In genomic region chr22:37105990-37106389, GRCh38 we compare ENCODE assay signal across 20 cellular contexts. TPM values are rescaled to one million over a fixed set of nuclear protein-coding genes. Genes with fewer than 3 reads are reported as not detected.
A peak's percentile ranks its signal among the peaks of the same experiment; 100 is the strongest.
DNase-seq lines count a peak whose midpoint lies in the region; ATAC-seq, FAIRE-seq and TF ChIP-seq lines count a peak whose summit lies in the region.
"Had no signal": no experiment of that assay in that cellular context is flagged by ENCODE, and none has a peak within 500 bp of the region (broad histone marks: within the 10 kb centered on the region; RNA-seq: fewer than 3 reads in every experiment).

No MANE protein-coding gene starts in this region.

- H3K4ac ChIP-seq in neuronal stem cell (ENCODE audit: low read length) = no peak overlapping the region

- H3K14ac ChIP-seq in neuronal stem cell (ENCODE audit: low read length) = no peak overlapping the region

- H3K9me1 ChIP-seq in K562 (ENCODE audit: control insufficient read depth, insufficient read depth, low read length) = no peaks in the 10 kb centered on the region

- in situ Hi-C loops in HepG2 (cut with HindIII; ENCODE audit: extremely low pct_ligation_motif_present, low pct_unique_long_range_greater_than_20kb) = no loop called here
- in situ Hi-C loops in K562 (cut with MboI) = no loop called here

- TF ChIP-seq CTCF in HepG2 (CRISPR knock-in tag; IDR thresholded peaks at IDR 0.05) (no peak), right lobe of liver (IDR thresholded peaks at IDR 0.05) (no peak), K562 (IDR thresholded peaks at IDR 0.05 in 2 of 3, conservative IDR thresholded peaks at IDR 0.05 in 1 of 3; ENCODE audit: insufficient read depth in 2 of 3, low read depth in 1 of 3, low read length in 3 of 3) (no peak), ascending aorta (IDR thresholded peaks at IDR 0.05) (no peak)

- no TSS peak for BruUV-seq in HepG2 (replicated peaks; lab: Mats Ljungman, UMichigan)
- no TSS peak for BruUV-seq in K562 (replicated peaks; lab: Mats Ljungman, UMichigan)

- WGBS in HepG2 (ENCODE audit: low lambda C conversion rate) = 90% methylated on average over 5 of the region's 5 CpGs
- WGBS in right lobe of liver (ENCODE audit: insufficient coverage, low coverage, low lambda C conversion rate, missing lambda C conversion rate) = 100% methylated on average over 2 of the region's 5 CpGs
- WGBS in K562 (ENCODE audit: insufficient coverage, low coverage, missing lambda C conversion rate) = 3% methylated on average over 5 of the region's 5 CpGs
- WGBS in neuronal stem cell (ENCODE audit: extremely low coverage in 2 of 2, insufficient read length in 2 of 2, insufficient replicate concordance in 1 of 2), 2 donors = no CpG with 5 or more reads among the region's 5 CpGs

- ATAC-seq in HepG2 (no peak), right lobe of liver (no peak), K562 (no peak), HG02763 (IDR thresholded peaks at IDR 0.05; ENCODE audit: unreplicated experiment) (no peak)
- no peak for ATAC-seq in activated naive CD8-positive, alpha-beta T cell treated with anti-CD3 and anti-CD28 coated beads, Interleukin-2, amount 50 U/mL, for 24 hours

- H2AFZ ChIP-seq in HepG2 (ENCODE audit: low read length) (no peak overlapping the region), K562 (ENCODE audit: low read depth, low read length) (no peak overlapping the region), neuronal stem cell (ENCODE audit: low read length) (no peak overlapping the region)

- no peak overlapping the region for H3K18ac ChIP-seq in neuronal stem cell (ENCODE audit: low read length)

- H2BK5ac ChIP-seq in neuronal stem cell (ENCODE audit: low read length) = no peak overlapping the region

- H3K4me1 Mint-ChIP-seq in activated naive CD8-positive, alpha-beta T cell treated with anti-CD3 and anti-CD28 coated beads, Interleukin-2, amount 50 U/mL, for 24 hours = peaks cover 4% of the 10 kb centered on the region

- H3K27ac ChIP-seq in HepG2 (ENCODE audit: extremely low read length, insufficient read depth, low read length) (no peak overlapping the region), right lobe of liver (no peak overlapping the region), K562 (ENCODE audit: extremely low read depth, low read depth, low read length) (no peak overlapping the region), neuronal stem cell (replicated peaks; ENCODE audit: low read length) (no peak overlapping the region), ascending aorta (no peak overlapping the region)

- peaks cover 56% of the 10 kb centered on the region for H3K4me1 ChIP-seq in HepG2 (ENCODE audit: insufficient read depth, low read length)
- H3K4me1 ChIP-seq in right lobe of liver = peaks cover 0 to 14% (median 0%) of the 10 kb centered on the region in 4 donors
- no peaks in the 10 kb centered on the region for H3K4me1 ChIP-seq in K562 (replicated peaks in 1 of 2; ENCODE audit: control insufficient read depth in 2 of 2, insufficient read depth in 2 of 2, low read length in 2 of 2)
- H3K4me1 ChIP-seq in neuronal stem cell (ENCODE audit: control insufficient read depth in 2 of 2, insufficient read depth in 1 of 2, low read depth in 1 of 2, low read length in 2 of 2) = peaks cover 0 to 3% of the 10 kb centered on the region in 2 donors
- no peaks in the 10 kb centered on the region for H3K4me1 ChIP-seq in ascending aorta

- H3K36me3 ChIP-seq in HepG2 (replicated peaks in 1 of 2; ENCODE audit: control insufficient read depth in 1 of 2, insufficient read depth in 2 of 2, low read length in 2 of 2) (no peaks in the 10 kb centered on the region), right lobe of liver (peaks cover 0 to 14% (median 0%) of the 10 kb centered on the region in 4 donors), K562 (ENCODE audit: control insufficient read depth, insufficient read depth, low read length) (no peaks in the 10 kb centered on the region), neuronal stem cell (replicated peaks in 1 of 2; ENCODE audit: control insufficient read depth in 2 of 2, insufficient read depth in 2 of 2, low read length in 2 of 2) (no peaks in the 10 kb centered on the region), ascending aorta (no peaks in the 10 kb centered on the region)

- POLR2A ChIA-PET in HepG2 (lab: Yijun Ruan, JAX) = no interaction called here
- POLR2A ChIA-PET in K562 (lab: Yijun Ruan, JAX) = interaction anchor here (0.6 kb wide), 1 partner anchor 370 kb away, joined by 3 read pairs; no protein-coding TSS in a partner anchor

- no peak overlapping the region for H3K23ac ChIP-seq in neuronal stem cell (ENCODE audit: low read depth, low read length, poor library complexity)

- H2AK5ac ChIP-seq in neuronal stem cell (ENCODE audit: low read depth, low read length) = peak overlapping the region; percentile 30

- no peaks in the 10 kb centered on the region for H3K9me3 Mint-ChIP-seq in activated naive CD8-positive, alpha-beta T cell treated with anti-CD3 and anti-CD28 coated beads, Interleukin-2, amount 50 U/mL, for 24 hours
- H3K9me3 Mint-ChIP-seq: CD4-positive, alpha-beta memory T cell had no signal

- intact Hi-C loops in HepG2 (cut with micrococcal nuclease; ENCODE audit: unreplicated experiment) = no loop called here
- intact Hi-C loops in right lobe of liver (cut with DNase I) = no loop called here
- intact Hi-C loops in K562 (cut with micrococcal nuclease) = no loop called here
- intact Hi-C loops in ascending aorta (cut with DNase I) = no loop called here

- no peaks in the 10 kb centered on the region for H3K27me3 ChIP-seq in HepG2 (ENCODE audit: control insufficient read depth in 1 of 2, insufficient read depth in 2 of 2, low read length in 2 of 2)
- no peaks in the 10 kb centered on the region for H3K27me3 ChIP-seq in right lobe of liver
- H3K27me3 ChIP-seq in K562 (ENCODE audit: control insufficient read depth in 2 of 2, insufficient read depth in 2 of 2, low read length in 2 of 2) = peaks cover 2 to 37% of the 10 kb centered on the region in 2 experiments; a peak in 3 of 5 replicates
- H3K27me3 ChIP-seq in neuronal stem cell (ENCODE audit: control insufficient read depth in 3 of 3, insufficient read depth in 3 of 3, low read depth in 1 of 3, low read length in 3 of 3) = peaks cover 0 to 54% (median 0%) of the 10 kb centered on the region in 3 experiments
- no peaks in the 10 kb centered on the region for H3K27me3 ChIP-seq in ascending aorta

- H4K20me1 ChIP-seq in HepG2 (ENCODE audit: insufficient read depth, low read length) = no peaks in the 10 kb centered on the region
- 0 out of 2 replicates have a peak, but pooled peaks cover 5% of the 10 kb centered on the region for H4K20me1 ChIP-seq in K562 (replicated peaks; ENCODE audit: control insufficient read depth, insufficient read depth, low read length)

- H3K4me3 ChIP-seq in HepG2 (replicated peaks in 1 of 3; ENCODE audit: insufficient read depth in 1 of 3, low read depth in 2 of 3, low read length in 3 of 3) (no peak overlapping the region), right lobe of liver (no peak overlapping the region), K562 (no peak overlapping the region), neuronal stem cell (ENCODE audit: low read length in 2 of 2) (no peak overlapping the region), ascending aorta (no peak overlapping the region)

- TF ChIP-seq EP300 in HepG2 (IDR thresholded peaks at IDR 0.05; ENCODE audit: low read depth in 2 of 2, low read length in 2 of 2) = no peak
- TF ChIP-seq EP300 in HepG2 (CRISPR knock-in tag; IDR thresholded peaks at IDR 0.05; ENCODE audit: borderline replicate concordance) = no peak
- TF ChIP-seq EP300 in K562 (IDR thresholded peaks at IDR 0.05; ENCODE audit: low read length) = no peak

- FAIRE-seq in HepG2 (lab: Jason Lieb, UNC) = no peak
- no peak for FAIRE-seq in K562 (lab: Jason Lieb, UNC)
- FAIRE-seq: G401.6, GM12892 had no signal

- TF ChIP-seq RAD21 in HepG2 (CRISPR knock-in tag; IDR thresholded peaks at IDR 0.05) (no peak), K562 (CRISPR knock-in tag; conservative IDR thresholded peaks at IDR 0.05 in 1 of 2, IDR thresholded peaks at IDR 0.05 in 1 of 2) (no peak)

- CTCF ChIA-PET in HepG2 (lab: Yijun Ruan, JAX; ENCODE audit: low intra/inter-chr PET ratio, low total read pairs) = no interaction called here
- CTCF ChIA-PET in K562 (lab: Yijun Ruan, JAX; ENCODE audit: low intra/inter-chr PET ratio) = no interaction called here

- no peaks in the 10 kb centered on the region for H3K9me3 ChIP-seq in HepG2 (ENCODE audit: low read length)
- H3K9me3 ChIP-seq in right lobe of liver = no peaks in the 10 kb centered on the region
- no peaks in the 10 kb centered on the region for H3K9me3 ChIP-seq in K562 (replicated peaks; ENCODE audit: control insufficient read depth, insufficient read depth, low read depth, low read length)
- no peaks in the 10 kb centered on the region for H3K9me3 ChIP-seq in neuronal stem cell (replicated peaks in 1 of 2; ENCODE audit: control insufficient read depth in 2 of 2, insufficient read depth in 1 of 2, low read depth in 1 of 2, low read length in 2 of 2)
- no peaks in the 10 kb centered on the region for H3K9me3 ChIP-seq in ascending aorta

- H4K91ac ChIP-seq in neuronal stem cell (ENCODE audit: low read depth, low read length, poor library complexity) = no peak overlapping the region

- no peak overlapping the region for H2BK120ac ChIP-seq in neuronal stem cell (ENCODE audit: low read depth, low read length)

- no peaks in the 10 kb centered on the region for H3K79me1 ChIP-seq in neuronal stem cell (ENCODE audit: low read depth, low read length)

- TF ChIP-seq POLR2A in HepG2 (IDR thresholded peaks at IDR 0.05; ENCODE audit: insufficient read depth in 1 of 2, low read depth in 2 of 2, low read length in 2 of 2) = no peak
- no peak for TF ChIP-seq POLR2A in right lobe of liver (IDR thresholded peaks at IDR 0.05)
- TF ChIP-seq POLR2A in K562 (conservative IDR thresholded peaks at IDR 0.05) = no peak

- H3K4me3 Mint-ChIP-seq in activated naive CD8-positive, alpha-beta T cell treated with anti-CD3 and anti-CD28 coated beads, Interleukin-2, amount 50 U/mL, for 24 hours = no peak overlapping the region

- no peaks in the 10 kb centered on the region for H3K27me3 Mint-ChIP-seq in activated naive CD8-positive, alpha-beta T cell treated with anti-CD3 and anti-CD28 coated beads, Interleukin-2, amount 50 U/mL, for 24 hours
- H3K27me3 Mint-ChIP-seq: CD4-positive, alpha-beta memory T cell had no signal

- H3K4me2 ChIP-seq in HepG2 (ENCODE audit: low read depth, low read length) (no peak overlapping the region), K562 (ENCODE audit: insufficient read depth, low read length) (no peak overlapping the region), neuronal stem cell (ENCODE audit: insufficient read depth, low read length, poor library complexity, severe bottlenecking) (no peak overlapping the region)

- H4K8ac ChIP-seq in neuronal stem cell (ENCODE audit: low read depth, low read length) = no peak overlapping the region

- H3K9ac ChIP-seq in HepG2 (ENCODE audit: insufficient read depth, low read depth, low read length) (no peak overlapping the region), K562 (ENCODE audit: insufficient read depth in 1 of 2, low read depth in 2 of 2, low read length in 2 of 2) (no peak overlapping the region), neuronal stem cell (ENCODE audit: low read depth, low read length, poor library complexity) (no peak overlapping the region)

- no peaks in the 10 kb centered on the region for H3K79me2 ChIP-seq in HepG2 (ENCODE audit: insufficient read depth, low read length)
- H3K79me2 ChIP-seq in K562 (ENCODE audit: control insufficient read depth, insufficient read depth, low read length) = no peaks in the 10 kb centered on the region

- H3K36me3 Mint-ChIP-seq in activated naive CD8-positive, alpha-beta T cell treated with anti-CD3 and anti-CD28 coated beads, Interleukin-2, amount 50 U/mL, for 24 hours (ENCODE audit: low read depth) = no peaks in the 10 kb centered on the region
- H3K36me3 Mint-ChIP-seq: CD4-positive, alpha-beta memory T cell had no signal

- H3K27ac Mint-ChIP-seq in activated naive CD8-positive, alpha-beta T cell treated with anti-CD3 and anti-CD28 coated beads, Interleukin-2, amount 50 U/mL, for 24 hours = no peak overlapping the region

- H2BK12ac ChIP-seq in neuronal stem cell (ENCODE audit: low read length) = no peak overlapping the region

- DNase-seq in HepG2 (ENCODE audit: low spot score) (no peak), right lobe of liver (no peak), K562 (ENCODE audit: extremely low read depth in 1 of 4, low spot score in 3 of 4) (no peak), neuronal stem cell (ENCODE audit: low spot score) (no peak), ascending aorta (ENCODE audit: low spot score in 2 of 2) (no peak)
- DNase-seq in activated naive CD8-positive, alpha-beta T cell treated with anti-CD3 and anti-CD28 coated beads, Interleukin-2, amount 50 U/mL, for 24 hours = no peak
- DNase-seq: 8988T; C1 segment of cervical spinal cord; Calu3; CD4-positive, alpha-beta memory T cell; COR-L47; DND-41; GOT3; H7; HCEC 1CT had no signal

- no peak overlapping the region for H2BK15ac ChIP-seq in neuronal stem cell (ENCODE audit: low read length)

RNA-seq across cellular contexts. Expression of gene TMPRSS6, which starts 3.5 kb away (rescaled TPM):
- 1.5 and 4.2 TPM in 2 replicates for total RNA-seq in HepG2 (2016; rRNA removed; fragmentation: Illumina TruSeq; extraction: Trizol)
- 1.1 and 1.5 TPM in 2 replicates for total RNA-seq in HepG2 (2016; cell fraction: cytosol; rRNA removed; fragmentation: Illumina TruSeq; extraction: Trizol; ENCODE audit: low read depth)
- total RNA-seq in HepG2 (2016; cell fraction: insoluble cytoplasmic fraction; rRNA removed; fragmentation: Illumina TruSeq; extraction: Trizol) = 1.5 and 5.2 TPM in 2 replicates
- 1.7 and 2.7 TPM in 2 replicates for total RNA-seq in HepG2 (2016; cell fraction: membrane; rRNA removed; fragmentation: Illumina TruSeq; extraction: Trizol)
- 5.1 and 6.1 TPM in 2 replicates for total RNA-seq in HepG2 (2016; cell fraction: nucleus; rRNA removed; fragmentation: Illumina TruSeq; extraction: Trizol)
- 4.8 and 8.5 TPM in 2 replicates for polyA plus RNA-seq in HepG2 (2011; rRNA removed)
- polyA plus RNA-seq in HepG2 (2011; cell fraction: cytosol; rRNA removed) = 5.4 and 5.9 TPM in 2 replicates
- polyA plus RNA-seq in HepG2 (2011; cell fraction: nucleus; rRNA removed) = 16.8 and 19.4 TPM in 2 replicates
- polyA plus RNA-seq in HepG2 (2012) = 4.2 and 6.4 TPM in 2 replicates
- 1.7 TPM in 2 replicates for polyA plus RNA-seq in HepG2 (2016; cell fraction: cytosol; fragmentation: Illumina TruSeq; extraction: Trizol; ENCODE audit: low read depth)
- polyA plus RNA-seq in HepG2 (2016; cell fraction: insoluble cytoplasmic fraction; fragmentation: Illumina TruSeq; extraction: Trizol; ENCODE audit: low read depth) = 2.3 and 2.6 TPM in 2 replicates
- polyA plus RNA-seq in HepG2 (2016; cell fraction: membrane; fragmentation: Illumina TruSeq; extraction: Trizol; ENCODE audit: low read depth) = 2.4 and 3.1 TPM in 2 replicates
- polyA plus RNA-seq in HepG2 (2016; cell fraction: nucleus; fragmentation: Illumina TruSeq; extraction: Trizol; ENCODE audit: insufficient read depth, low read depth) = 10.0 and 11.5 TPM in 2 replicates
- 6.6 TPM in 1 of 2 replicates, not detected in the other for polyA minus RNA-seq in HepG2 (2011; rRNA and poly(A)+ RNA removed; ENCODE audit: low replicate concordance)
- polyA minus RNA-seq in HepG2 (2011; cell fraction: cytosol; rRNA and poly(A)+ RNA removed) = 1.1 and 1.9 TPM in 2 replicates
- polyA minus RNA-seq in HepG2 (2011; cell fraction: nucleus; rRNA and poly(A)+ RNA removed) = 4.0 and 5.2 TPM in 2 replicates
- total RNA-seq in right lobe of liver = 100 to 1,000 TPM in 1 of 6 experiments, 10 to 100 TPM in 5; 40.7 to 104 (median 60.6) TPM
- total RNA-seq in K562 (2011; cell fraction: chromatin; rRNA removed; ENCODE audit: low replicate concordance) = not detected in 2 replicates
- total RNA-seq in K562 (2011; cell fraction: nucleolus; rRNA removed) = not detected in 2 replicates
- total RNA-seq in K562 (2011; cell fraction: nucleoplasm; rRNA removed) = not detected in 2 replicates
- not detected in 2 replicates for total RNA-seq in K562 (2014; rRNA removed)
- not detected in 2 replicates for total RNA-seq in K562 (2014; rRNA removed; fragmentation: Illumina TruSeq; extraction: Trizol)
- not detected in 2 replicates for total RNA-seq in K562 (2015; rRNA removed; fragmentation: Illumina TruSeq; extraction: Trizol)
- total RNA-seq in K562 (2021) = not detected in 2 replicates
- polyA plus RNA-seq in K562 (2011; rRNA removed) = 0.03 TPM in 1 of 2 replicates, not detected in the other
- not detected in 2 replicates for polyA plus RNA-seq in K562 (2011; cell fraction: cytosol; rRNA removed)
- polyA plus RNA-seq in K562 (2011; cell fraction: nucleus; rRNA removed) = not detected in 2 replicates
- polyA plus RNA-seq in K562 (2012) = not detected in 2 replicates
- polyA plus RNA-seq in K562 (2014; fragmentation: Illumina TruSeq; extraction: Trizol) = not detected in 2 replicates
- not detected for polyA plus RNA-seq in K562 (2014; fragmentation: Nextera tagmentation; extraction: Ambion mirVana)
- not detected in 2 replicates for polyA plus RNA-seq in K562 (2014; rRNA removed)
- not detected in 2 replicates for polyA minus RNA-seq in K562 (2011; rRNA and poly(A)+ RNA removed)
- polyA minus RNA-seq in K562 (2011; cell fraction: cytosol; rRNA and poly(A)+ RNA removed) = not detected in 2 replicates
- polyA minus RNA-seq in K562 (2011; cell fraction: nucleus; rRNA and poly(A)+ RNA removed) = not detected in 2 replicates
- 0.01 TPM for polyA plus RNA-seq in neuronal stem cell (2013, experiment 1 of 2)
- polyA plus RNA-seq in neuronal stem cell (2013, experiment 2 of 2) = not detected
- total RNA-seq in ascending aorta = not detected
- total RNA-seq: A673, Calu3, H7 had no signal
- polyA plus RNA-seq: BJ; CD4-positive, alpha-beta memory T cell had no signal

RNA-seq across cellular contexts. Expression of gene IL2RB, which starts 43.7 kb away (rescaled TPM):
- total RNA-seq in HepG2 (2016; rRNA removed; fragmentation: Illumina TruSeq; extraction: Trizol) (not detected in 2 replicates), right lobe of liver (1 to 10 TPM; 1.2 to 8.6 (median 2.0) TPM), K562 (2014; rRNA removed) (0.45 TPM in 1 of 2 replicates, not detected in the other), K562 (2014; rRNA removed; fragmentation: Illumina TruSeq; extraction: Trizol) (0.10 and 0.11 TPM in 2 replicates), K562 (2015; rRNA removed; fragmentation: Illumina TruSeq; extraction: Trizol) (0.07 and 0.23 TPM in 2 replicates), K562 (2021) (0.75 and 0.78 TPM in 2 replicates), ascending aorta (0.96 TPM)
- total RNA-seq in HepG2 (2016; cell fraction: cytosol; rRNA removed; fragmentation: Illumina TruSeq; extraction: Trizol; ENCODE audit: low read depth) = not detected in 2 replicates
- not detected in 2 replicates for total RNA-seq in HepG2 (2016; cell fraction: insoluble cytoplasmic fraction; rRNA removed; fragmentation: Illumina TruSeq; extraction: Trizol)
- total RNA-seq in HepG2 (2016; cell fraction: membrane; rRNA removed; fragmentation: Illumina TruSeq; extraction: Trizol) = not detected in 2 replicates
- not detected in 2 replicates for total RNA-seq in HepG2 (2016; cell fraction: nucleus; rRNA removed; fragmentation: Illumina TruSeq; extraction: Trizol)
- polyA plus RNA-seq in HepG2 (2011; rRNA removed) (0.05 TPM in 1 of 2 replicates, not detected in the other), K562 (2011; rRNA removed) (0.22 and 0.24 TPM in 2 replicates), K562 (2014; fragmentation: Illumina TruSeq; extraction: Trizol) (0.54 and 0.66 TPM in 2 replicates), K562 (2014; fragmentation: Nextera tagmentation; extraction: Ambion mirVana) (under 1 TPM; 0.03 TPM), K562 (2014; rRNA removed) (0.28 and 0.54 TPM in 2 replicates)
- 0.10 TPM in 1 of 2 replicates, not detected in the other for polyA plus RNA-seq in HepG2 (2011; cell fraction: cytosol; rRNA removed)
- 0.09 TPM in 1 of 2 replicates, not detected in the other for polyA plus RNA-seq in HepG2 (2011; cell fraction: nucleus; rRNA removed)
- polyA plus RNA-seq in HepG2 (2012) = 0.03 TPM in 1 of 2 replicates, not detected in the other
- not detected in 2 replicates for polyA plus RNA-seq in HepG2 (2016; cell fraction: cytosol; fragmentation: Illumina TruSeq; extraction: Trizol; ENCODE audit: low read depth)
- polyA plus RNA-seq in HepG2 (2016; cell fraction: insoluble cytoplasmic fraction; fragmentation: Illumina TruSeq; extraction: Trizol; ENCODE audit: low read depth) = not detected in 2 replicates
- not detected in 2 replicates for polyA plus RNA-seq in HepG2 (2016; cell fraction: membrane; fragmentation: Illumina TruSeq; extraction: Trizol; ENCODE audit: low read depth)
- not detected in 2 replicates for polyA plus RNA-seq in HepG2 (2016; cell fraction: nucleus; fragmentation: Illumina TruSeq; extraction: Trizol; ENCODE audit: insufficient read depth, low read depth)
- 0.06 TPM in 1 of 2 replicates, not detected in the other for polyA minus RNA-seq in HepG2 (2011; rRNA and poly(A)+ RNA removed; ENCODE audit: low replicate concordance)
- not detected in 2 replicates for polyA minus RNA-seq in HepG2 (2011; cell fraction: cytosol; rRNA and poly(A)+ RNA removed)
- not detected in 2 replicates for polyA minus RNA-seq in HepG2 (2011; cell fraction: nucleus; rRNA and poly(A)+ RNA removed)
- 0.09 and 0.74 TPM in 2 replicates for total RNA-seq in K562 (2011; cell fraction: chromatin; rRNA removed; ENCODE audit: low replicate concordance)
- total RNA-seq in K562 (2011; cell fraction: nucleolus; rRNA removed) = 0.33 and 0.39 TPM in 2 replicates
- 0.29 and 1.6 TPM in 2 replicates for total RNA-seq in K562 (2011; cell fraction: nucleoplasm; rRNA removed)
- 0.07 and 0.19 TPM in 2 replicates for polyA plus RNA-seq in K562 (2011; cell fraction: cytosol; rRNA removed)
- polyA plus RNA-seq in K562 (2011; cell fraction: nucleus; rRNA removed) = 0.41 TPM in 1 of 2 replicates, not detected in the other
- polyA plus RNA-seq in K562 (2012) = 1.1 and 9.5 TPM in 2 replicates
- 0.03 and 0.04 TPM in 2 replicates for polyA minus RNA-seq in K562 (2011; rRNA and poly(A)+ RNA removed)
- polyA minus RNA-seq in K562 (2011; cell fraction: cytosol; rRNA and poly(A)+ RNA removed) = not detected in 2 replicates
- 0.13 TPM in 1 of 2 replicates, not detected in the other for polyA minus RNA-seq in K562 (2011; cell fraction: nucleus; rRNA and poly(A)+ RNA removed)
- polyA plus RNA-seq in neuronal stem cell (2013, experiment 1 of 2) = 0.47 TPM
- 0.43 TPM for polyA plus RNA-seq in neuronal stem cell (2013, experiment 2 of 2)
- total RNA-seq: Calu3 had no signal

RNA-seq across cellular contexts. Expression of gene KCTD17, which starts 54.4 kb away (rescaled TPM):
- total RNA-seq in HepG2 (2016; rRNA removed; fragmentation: Illumina TruSeq; extraction: Trizol) = 4.5 and 5.3 TPM in 2 replicates
- total RNA-seq in HepG2 (2016; cell fraction: cytosol; rRNA removed; fragmentation: Illumina TruSeq; extraction: Trizol; ENCODE audit: low read depth) = 2.1 and 2.4 TPM in 2 replicates
- total RNA-seq in HepG2 (2016; cell fraction: insoluble cytoplasmic fraction; rRNA removed; fragmentation: Illumina TruSeq; extraction: Trizol) = 3.3 and 4.9 TPM in 2 replicates
- total RNA-seq in HepG2 (2016; cell fraction: membrane; rRNA removed; fragmentation: Illumina TruSeq; extraction: Trizol) = 3.7 and 3.8 TPM in 2 replicates
- 2.9 and 4.4 TPM in 2 replicates for total RNA-seq in HepG2 (2016; cell fraction: nucleus; rRNA removed; fragmentation: Illumina TruSeq; extraction: Trizol)
- polyA plus RNA-seq in HepG2 (2011; rRNA removed) = 11.7 and 17.4 TPM in 2 replicates
- 11.0 and 11.5 TPM in 2 replicates for polyA plus RNA-seq in HepG2 (2011; cell fraction: cytosol; rRNA removed)
- polyA plus RNA-seq in HepG2 (2011; cell fraction: nucleus; rRNA removed) = 52.2 and 53.1 TPM in 2 replicates
- polyA plus RNA-seq in HepG2 (2012) = 5.3 and 11.6 TPM in 2 replicates
- 2.5 and 3.1 TPM in 2 replicates for polyA plus RNA-seq in HepG2 (2016; cell fraction: cytosol; fragmentation: Illumina TruSeq; extraction: Trizol; ENCODE audit: low read depth)
- 4.6 and 5.0 TPM in 2 replicates for polyA plus RNA-seq in HepG2 (2016; cell fraction: insoluble cytoplasmic fraction; fragmentation: Illumina TruSeq; extraction: Trizol; ENCODE audit: low read depth)
- 2.8 and 4.0 TPM in 2 replicates for polyA plus RNA-seq in HepG2 (2016; cell fraction: membrane; fragmentation: Illumina TruSeq; extraction: Trizol; ENCODE audit: low read depth)
- polyA plus RNA-seq in HepG2 (2016; cell fraction: nucleus; fragmentation: Illumina TruSeq; extraction: Trizol; ENCODE audit: insufficient read depth, low read depth) = 5.0 and 5.9 TPM in 2 replicates
- polyA minus RNA-seq in HepG2 (2011; rRNA and poly(A)+ RNA removed; ENCODE audit: low replicate concordance) = 0.28 and 24.0 TPM in 2 replicates
- polyA minus RNA-seq in HepG2 (2011; cell fraction: cytosol; rRNA and poly(A)+ RNA removed) = 4.6 and 5.1 TPM in 2 replicates
- 6.8 and 7.3 TPM in 2 replicates for polyA minus RNA-seq in HepG2 (2011; cell fraction: nucleus; rRNA and poly(A)+ RNA removed)
- 1 to 10 TPM; 2.0 to 9.7 (median 4.4) TPM for total RNA-seq in right lobe of liver
- total RNA-seq in K562 (2011; cell fraction: chromatin; rRNA removed; ENCODE audit: low replicate concordance) = 1.3 and 3.4 TPM in 2 replicates
- 0.66 and 2.0 TPM in 2 replicates for total RNA-seq in K562 (2011; cell fraction: nucleolus; rRNA removed)
- total RNA-seq in K562 (2011; cell fraction: nucleoplasm; rRNA removed) = 1.2 and 2.7 TPM in 2 replicates
- total RNA-seq in K562 (2014; rRNA removed) = 0.41 TPM in 2 replicates
- total RNA-seq in K562 (2014; rRNA removed; fragmentation: Illumina TruSeq; extraction: Trizol) = 0.44 TPM in 1 of 2 replicates, not detected in the other
- 0.22 TPM in 1 of 2 replicates, not detected in the other for total RNA-seq in K562 (2015; rRNA removed; fragmentation: Illumina TruSeq; extraction: Trizol)
- total RNA-seq in K562 (2021) = 0.49 and 0.67 TPM in 2 replicates
- polyA plus RNA-seq in K562 (2011; rRNA removed) = 0.64 and 1.1 TPM in 2 replicates
- 0.82 and 1.1 TPM in 2 replicates for polyA plus RNA-seq in K562 (2011; cell fraction: cytosol; rRNA removed)
- 2.6 and 3.6 TPM in 2 replicates for polyA plus RNA-seq in K562 (2011; cell fraction: nucleus; rRNA removed)
- 0.34 and 0.82 TPM in 2 replicates for polyA plus RNA-seq in K562 (2012)
- polyA plus RNA-seq in K562 (2014; fragmentation: Illumina TruSeq; extraction: Trizol) = 0.21 and 0.51 TPM in 2 replicates
- not detected for polyA plus RNA-seq in K562 (2014; fragmentation: Nextera tagmentation; extraction: Ambion mirVana)
- polyA plus RNA-seq in K562 (2014; rRNA removed) = 0.70 and 0.90 TPM in 2 replicates
- polyA minus RNA-seq in K562 (2011; rRNA and poly(A)+ RNA removed) = 0.39 and 0.70 TPM in 2 replicates
- polyA minus RNA-seq in K562 (2011; cell fraction: cytosol; rRNA and poly(A)+ RNA removed) = not detected in 2 replicates
- polyA minus RNA-seq in K562 (2011; cell fraction: nucleus; rRNA and poly(A)+ RNA removed) = 0.40 and 1.2 TPM in 2 replicates
- polyA plus RNA-seq in neuronal stem cell (2013, experiment 1 of 2) = 46.3 TPM
- polyA plus RNA-seq in neuronal stem cell (2013, experiment 2 of 2) = 47.4 TPM
- 34.9 TPM for total RNA-seq in ascending aorta

Comparison
In these comparisons a context has a peak if more than half of its experiments do, and no peak if none do; other contexts are left out.
1. RNA of gene TMPRSS6, which starts 3.5 kb away (total RNA-seq): 40.7 to 104 TPM in right lobe of liver; 1.1 to 6.1 TPM in HepG2, not detected in K562 and not detected in ascending aorta (single experiment); every median in the first group is over 4 times any median in the second.
2. Of the 241 proteins assayed by ChIP-seq in both HepG2 and K562: peak only in HepG2: none; only in K562: ZFP36; in both: none; in neither: 240.